In the genomic region with DNA sequence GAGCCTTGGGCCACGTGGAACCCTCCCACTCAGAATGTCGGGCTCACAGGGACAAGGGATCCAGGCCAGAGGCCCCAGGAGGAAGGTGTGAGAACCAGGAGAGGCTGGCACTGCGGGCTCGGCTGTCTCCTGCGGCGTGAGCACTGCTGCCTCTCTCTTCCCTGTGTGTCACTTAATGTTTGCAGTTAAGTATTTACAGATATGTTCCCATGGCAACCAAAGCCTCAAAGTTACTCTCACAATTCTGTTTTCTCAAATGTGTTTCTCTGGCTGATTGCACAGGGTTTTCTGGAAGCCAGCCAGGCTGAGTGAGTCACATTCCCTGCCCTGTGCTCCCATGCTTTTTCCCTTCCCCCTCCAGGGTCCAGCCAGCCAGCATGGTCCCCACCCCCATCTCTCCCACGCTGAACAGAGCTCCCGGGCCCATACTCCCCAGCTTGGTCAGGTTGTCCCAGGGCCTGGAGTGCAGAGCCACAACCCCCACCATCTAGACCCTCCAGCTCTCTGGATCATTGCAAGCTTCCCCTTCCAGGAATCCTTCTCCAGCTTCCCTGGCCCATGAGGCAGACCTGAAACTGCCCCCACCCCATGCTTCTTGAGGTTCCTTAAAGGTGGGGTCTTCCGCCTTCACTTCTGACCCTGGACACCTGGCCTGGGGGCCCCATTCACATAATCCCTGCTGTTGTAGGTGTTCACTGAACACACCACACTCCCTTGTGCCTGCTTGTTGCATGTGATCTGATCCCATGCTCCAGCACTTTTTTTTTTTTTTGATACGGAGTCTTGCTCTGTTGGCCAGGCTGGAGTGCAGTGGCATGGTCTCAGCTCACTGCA, we compare ENCODE assay signal across 9 cellular contexts.
DNase-seq lines count a peak whose midpoint lies in the region; ATAC-seq, FAIRE-seq and TF ChIP-seq lines count a peak whose summit lies in the region.
"Had no signal": no experiment of that assay in that cellular context is flagged by ENCODE, and none has a peak within 500 bp of the region (broad histone marks: within the 10 kb centered on the region; RNA-seq: fewer than 3 reads in every experiment).

No MANE protein-coding gene starts in this region.

- no peaks in the 10 kb centered on the region for H4K20me1 ChIP-seq in keratinocyte (ENCODE audit: control insufficient read depth, extremely low read depth, insufficient read depth, low read length)

- peak overlapping the region; percentile 91 to 96 (median 94) for H3K27ac Mint-ChIP-seq in brain

- H3K4me3 Mint-ChIP-seq in brain, result peak overlapping the region; percentile 5 to 61 (median 38)

- dilution Hi-C loops in keratinocyte (cut with MboI; ENCODE audit: extremely low pct_ligation_motif_present, low sequenced_read_pairs), result no loop called here

- H3K9ac ChIP-seq in keratinocyte (ENCODE audit: control insufficient read depth, extremely low read depth, insufficient read depth, low read length), result peak overlapping the region; percentile 31
- H3K9ac ChIP-seq: parathyroid adenoma had no signal

- no peaks in the 10 kb centered on the region for H3K36me3 Mint-ChIP-seq in brain

- no peak overlapping the region for H3K4me3 ChIP-seq in keratinocyte (ENCODE audit: control insufficient read depth in 2 of 3, extremely low read depth in 1 of 3, insufficient read depth in 2 of 3, low read depth in 1 of 3, low read length in 3 of 3)

- peaks cover 85% of the 10 kb centered on the region for H3K4me1 Mint-ChIP-seq in brain

- no peaks in the 10 kb centered on the region for H3K9me1 ChIP-seq in keratinocyte (ENCODE audit: control insufficient read depth, extremely low read depth, insufficient read depth, low read length)

- H3K9me3 Mint-ChIP-seq in brain, result no peaks in the 10 kb centered on the region

- peaks cover 7% of the 10 kb centered on the region for H3K27me3 ChIP-seq in keratinocyte (ENCODE audit: control insufficient read depth, extremely low read depth, insufficient read depth, low read length)

- peaks cover 5% of the 10 kb centered on the region for H3K27me3 Mint-ChIP-seq in brain

- H3K79me2 ChIP-seq in keratinocyte (ENCODE audit: control insufficient read depth, insufficient read depth, low read length), result no peaks in the 10 kb centered on the region
- H3K79me2 ChIP-seq: parathyroid adenoma had no signal

- no peak overlapping the region for H2AFZ ChIP-seq in keratinocyte (ENCODE audit: control insufficient read depth, low read length)
- H2AFZ ChIP-seq: parathyroid adenoma had no signal

- peak; percentile 82 for FAIRE-seq in keratinocyte (lab: Jason Lieb, UNC)

- H3K4me1 ChIP-seq in keratinocyte (ENCODE audit: control insufficient read depth, extremely low read depth, insufficient read depth, low read length), result peaks cover 5% of the 10 kb centered on the region
- H3K4me1 ChIP-seq: parathyroid adenoma had no signal

- TF ChIP-seq CTCF in brain (conservative IDR thresholded peaks at IDR 0.05) (no peak), keratinocyte (optimal IDR thresholded peaks at IDR 0.05 in 1 of 3, IDR thresholded peaks at IDR 0.05 in 1 of 3, conservative IDR thresholded peaks at IDR 0.05 in 1 of 3; ENCODE audit: extremely low read depth in 1 of 3, insufficient read depth in 2 of 3, low read length in 3 of 3) (no peak)

- H3K9me3 ChIP-seq in keratinocyte (ENCODE audit: control insufficient read depth, low read depth, low read length), result no peaks in the 10 kb centered on the region

- no peak overlapping the region for H3K27ac ChIP-seq in keratinocyte (ENCODE audit: control insufficient read depth, insufficient read depth, low read length)
- H3K27ac ChIP-seq: parathyroid adenoma had no signal

- peak; percentile 89 for DNase-seq in GM04503 (ENCODE audit: low read depth)
- peak; percentile 96 for DNase-seq in NCI-H2227 (lab: John Stamatoyannopoulos, UW; ENCODE audit: unreplicated experiment)
- peak; percentile 32 for DNase-seq in keratinocyte (ENCODE audit: low read depth, low spot score)
- DNase-seq in superior temporal gyrus (ENCODE audit: extremely low spot score), result peak; percentile 80

- H3K36me3 ChIP-seq in keratinocyte (ENCODE audit: control insufficient read depth in 2 of 2, extremely low read depth in 1 of 2, insufficient read depth in 2 of 2, low read length in 2 of 2), result no peaks in the 10 kb centered on the region

- no peak overlapping the region for H3K4me2 ChIP-seq in keratinocyte (ENCODE audit: control insufficient read depth, extremely low read depth, insufficient read depth, low read depth, low read length)

- ATAC-seq in HG03159 (IDR thresholded peaks at IDR 0.05; ENCODE audit: unreplicated experiment) (peak; percentile 72), GM19035 (IDR thresholded peaks at IDR 0.05; ENCODE audit: unreplicated experiment) (no peak), HG02588 (IDR thresholded peaks at IDR 0.05; ENCODE audit: unreplicated experiment) (no peak)

Comparison
In these comparisons a context has a peak if more than half of its experiments do, and no peak if none do; other contexts are left out.
1. DNase-seq: peak in every context shown above with its lines; median percentile 96 in NCI-H2227; 89 in GM04503; 80 in superior temporal gyrus; 32 in keratinocyte.